ENCODE assay signal across 9 cellular contexts in genomic region chr11:121929581-121929980, GRCh38.
A peak's percentile ranks its signal among the peaks of the same experiment; 100 is the strongest.
DNase-seq lines count a peak whose midpoint lies in the region; ATAC-seq and TF ChIP-seq lines count a peak whose summit lies in the region.
"Had no signal": no experiment of that assay in that cellular context is flagged by ENCODE, and none has a peak within 500 bp of the region (broad histone marks: within the 10 kb centered on the region; RNA-seq: fewer than 3 reads in every experiment).

No MANE protein-coding gene starts in this region.

- no peaks in the 10 kb centered on the region for H4K20me1 ChIP-seq in osteoblast (ENCODE audit: insufficient read depth, low read length)

- TF ChIP-seq POLR2A in gastroesophageal sphincter (IDR thresholded peaks at IDR 0.05): no peak

- peaks cover 5 to 25% (median 5%) of the 10 kb centered on the region in 3 donors for H3K4me1 ChIP-seq in gastroesophageal sphincter
- H3K4me1 ChIP-seq in osteoblast (ENCODE audit: insufficient read depth, low read length): peaks cover 22% of the 10 kb centered on the region

- H3K27me3 ChIP-seq in gastroesophageal sphincter: no peaks in the 10 kb centered on the region
- no peaks in the 10 kb centered on the region for H3K27me3 ChIP-seq in osteoblast (ENCODE audit: insufficient read depth, low read length)

- peak overlapping the region; percentile 69 for H2AFZ ChIP-seq in osteoblast (ENCODE audit: low read length)

- no peaks in the 10 kb centered on the region for H3K79me2 ChIP-seq in osteoblast (ENCODE audit: insufficient read depth, low read length)

- WGBS in gastroesophageal sphincter (ENCODE audit: low coverage in 1 of 2), 2 donors: 0 to 2% methylated on average over 3 to 7 of the region's 11 CpGs

- ATAC-seq in gastroesophageal sphincter (no peak), GM21447 (IDR thresholded peaks at IDR 0.05; ENCODE audit: unreplicated experiment) (no peak), HG03159 (IDR thresholded peaks at IDR 0.05; ENCODE audit: unreplicated experiment) (no peak), GM18498 (IDR thresholded peaks at IDR 0.05; ENCODE audit: unreplicated experiment) (no peak)

- DNase-seq in DMS79 treated with DMSO at 0.1 percent for 48 hours (lab: John Stamatoyannopoulos, UW) (peak; percentile 99), NCI-H69 (lab: John Stamatoyannopoulos, UW) (peak; percentile 83), osteoblast (ENCODE audit: insufficient read length, low spot score, missing footprints) (peak; percentile 72), ACHN (no peak)
- DNase-seq: NCI-H1436 had no signal

- TF ChIP-seq CTCF in gastroesophageal sphincter (IDR thresholded peaks at IDR 0.05) (no peak), osteoblast (IDR thresholded peaks at IDR 0.05; ENCODE audit: extremely low read depth, low read depth, low read length) (no peak)

- peak overlapping the region; percentile 40 to 64 (median 52) for H3K27ac ChIP-seq in gastroesophageal sphincter
- H3K27ac ChIP-seq in osteoblast (ENCODE audit: low read depth, low read length): no peak overlapping the region

- H3K36me3 ChIP-seq in gastroesophageal sphincter (no peaks in the 10 kb centered on the region), osteoblast (ENCODE audit: insufficient read depth, low read length) (no peaks in the 10 kb centered on the region)

- peak overlapping the region; percentile 91 for H3K4me2 ChIP-seq in osteoblast (ENCODE audit: insufficient read depth, low read length)

- in situ Hi-C loops in ACHN (cut with HindIII; ENCODE audit: low pct_ligation_motif_present, low pct_unique_long_range_greater_than_20kb, low sequenced_read_pairs): no loop called here

- no peak for TF ChIP-seq EP300 in gastroesophageal sphincter (IDR thresholded peaks at IDR 0.05)

- H3K9me3 ChIP-seq in gastroesophageal sphincter (no peaks in the 10 kb centered on the region), osteoblast (ENCODE audit: low read depth, low read length) (no peaks in the 10 kb centered on the region)

- H3K4me3 ChIP-seq in gastroesophageal sphincter: peak overlapping the region; percentile 44 to 47
- H3K4me3 ChIP-seq in osteoblast (ENCODE audit: insufficient read depth, low read length): peak overlapping the region; percentile 72
